Comparison of ENCODE assay signal across 12 cellular contexts in the genomic region with DNA sequence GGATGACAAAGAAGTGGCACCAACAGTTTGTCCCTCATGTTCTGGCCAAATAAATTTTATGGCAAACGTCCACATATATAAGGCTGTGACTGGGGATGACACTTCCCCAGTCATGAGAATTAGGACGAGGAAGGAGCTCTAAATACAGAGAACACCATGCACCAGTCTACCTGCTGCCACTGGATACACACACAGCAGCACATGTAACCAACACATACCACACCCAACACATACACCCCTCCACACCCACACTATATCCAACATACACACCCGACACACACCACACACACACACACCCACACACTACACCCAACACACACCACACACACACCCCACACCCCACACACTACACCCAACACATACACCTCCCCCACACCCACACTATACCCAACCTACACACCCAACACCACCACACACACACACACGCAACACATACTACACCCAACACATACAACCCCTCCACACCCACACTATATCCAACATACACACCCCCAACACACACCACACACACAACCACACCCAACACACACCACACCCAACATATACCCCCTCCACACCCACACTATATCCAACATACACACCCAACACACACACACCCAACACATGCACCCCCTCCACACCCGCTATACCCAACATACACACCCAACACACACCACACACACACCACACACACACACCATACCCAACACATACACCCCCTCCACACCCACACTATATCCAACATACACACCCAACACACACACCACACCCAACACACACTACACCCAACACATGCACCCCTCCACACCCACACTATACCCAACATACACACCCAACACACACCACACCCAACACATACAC.
DNase-seq lines count a peak whose midpoint lies in the region; ATAC-seq, FAIRE-seq and TF ChIP-seq lines count a peak whose summit lies in the region.
"Had no signal": no experiment of that assay in that cellular context is flagged by ENCODE, and none has a peak within 500 bp of the region (broad histone marks: within the 10 kb centered on the region; RNA-seq: fewer than 3 reads in every experiment).

No MANE protein-coding gene starts in this region.

- H4K20me1 ChIP-seq in BLaER1 treated with 17β-estradiol and CSF1 and Interleukin-3, amounts not matched to agents 10 nM and 100 nM, result peaks cover 3 to 100% (median 96%) of the 10 kb centered on the region in 11 experiments; a peak in 21 of 22 replicates

- CTCF ChIA-PET in GM10248 (lab: Yijun Ruan, JAX), result interaction anchor here (1.4 kb wide), 1 partner anchor 20 kb away, joined by 3 read pairs; no protein-coding TSS in a partner anchor

- peak; percentile 15 for ATAC-seq in GM21381 (IDR thresholded peaks at IDR 0.05; ENCODE audit: unreplicated experiment)
- ATAC-seq in HG03520 (IDR thresholded peaks at IDR 0.05; ENCODE audit: unreplicated experiment), result peak; percentile 17
- ATAC-seq in left colon, result peak; percentile 47
- ATAC-seq in HG03139 (IDR thresholded peaks at IDR 0.05; ENCODE audit: unreplicated experiment), result no peak

- H3K27me3 ChIP-seq in BLaER1 treated with 17β-estradiol and CSF1 and Interleukin-3, amounts not matched to agents 10 nM and 100 nM, result no peaks in the 10 kb centered on the region
- H3K27me3 ChIP-seq in suprapubic skin, result no peaks in the 10 kb centered on the region
- H3K27me3 ChIP-seq: sigmoid colon had no signal

- no peaks in the 10 kb centered on the region for H3K9me3 ChIP-seq in BLaER1 treated with 17β-estradiol and CSF1 and Interleukin-3, amounts not matched to agents 10 nM and 100 nM (replicated peaks in 1 of 11)
- H3K9me3 ChIP-seq in suprapubic skin, result no peaks in the 10 kb centered on the region
- H3K9me3 ChIP-seq: sigmoid colon had no signal

- no peak for FAIRE-seq in RCC 7860 (lab: Jason Lieb, UNC)

- H3K4me1 ChIP-seq in BLaER1 treated with 17β-estradiol and CSF1 and Interleukin-3, amounts not matched to agents 10 nM and 100 nM, result peaks cover 75 to 100% (median 97%) of the 10 kb centered on the region in 10 experiments
- H3K4me1 ChIP-seq in suprapubic skin, result peaks cover 13% of the 10 kb centered on the region

- WGBS in suprapubic skin, result 76% methylated on average over 5 of the region's 5 CpGs

- POLR2A ChIA-PET in GM10248 (lab: Yijun Ruan, JAX), result interaction anchor here (1.3 kb wide), 1 partner anchor 20 kb away, joined by 3 read pairs; no protein-coding TSS in a partner anchor

- intact Hi-C loops in left colon (cut with DNase I, micrococcal nuclease), result no loop called here

- no peak for TF ChIP-seq CTCF in GM10248 (IDR thresholded peaks at IDR 0.05; ENCODE audit: control extremely low read depth, extremely low read depth, low read depth, missing control alignments)
- no peak for TF ChIP-seq CTCF in suprapubic skin (IDR thresholded peaks at IDR 0.05)

- peak overlapping the region in 5 of 11 experiments; percentile 3 to 56 (median 33); a peak in 6 of 22 replicates for H3K27ac ChIP-seq in BLaER1 treated with 17β-estradiol and CSF1 and Interleukin-3, amounts not matched to agents 10 nM and 100 nM
- no peak overlapping the region for H3K27ac ChIP-seq in suprapubic skin
- H3K27ac ChIP-seq: KMS-11, PC-9 had no signal

- H3K4me3 ChIP-seq in BLaER1 treated with 17β-estradiol and CSF1 and Interleukin-3, amounts not matched to agents 10 nM and 100 nM, result no peak overlapping the region
- no peak overlapping the region for H3K4me3 ChIP-seq in suprapubic skin
- H3K4me3 ChIP-seq: PC-9, sigmoid colon had no signal

- peak overlapping the region; percentile 42 to 81 (median 72) for H3K4me2 ChIP-seq in BLaER1 treated with 17β-estradiol and CSF1 and Interleukin-3, amounts not matched to agents 10 nM and 100 nM
- H3K4me2 ChIP-seq: KMS-11, PC-9 had no signal

- DNase-seq in left colon (no peak), RCC 7860 (ENCODE audit: low spot score) (no peak), GM10248 (ENCODE audit: extremely low spot score) (no peak), suprapubic skin (ENCODE audit: low spot score in 2 of 2) (no peak)
- DNase-seq: cerebellar nuclear complex, PC-9, sigmoid colon had no signal

- H3K9ac ChIP-seq in BLaER1 treated with 17β-estradiol and CSF1 and Interleukin-3, amounts not matched to agents 10 nM and 100 nM, result no peak overlapping the region
- H3K9ac ChIP-seq: KMS-11 had no signal

- TF ChIP-seq POLR2A in suprapubic skin (IDR thresholded peaks at IDR 0.05), result no peak

- TF ChIP-seq EP300 in suprapubic skin (IDR thresholded peaks at IDR 0.05), result no peak

- H3K36me3 ChIP-seq in BLaER1 treated with 17β-estradiol and CSF1 and Interleukin-3, amounts not matched to agents 10 nM and 100 nM, result peaks cover 8 to 85% (median 48%) of the 10 kb centered on the region in 11 experiments; a peak in 20 of 22 replicates
- no peaks in the 10 kb centered on the region for H3K36me3 ChIP-seq in suprapubic skin
